Comparison of ENCODE assay signal across 8 cellular contexts in the genomic region with DNA sequence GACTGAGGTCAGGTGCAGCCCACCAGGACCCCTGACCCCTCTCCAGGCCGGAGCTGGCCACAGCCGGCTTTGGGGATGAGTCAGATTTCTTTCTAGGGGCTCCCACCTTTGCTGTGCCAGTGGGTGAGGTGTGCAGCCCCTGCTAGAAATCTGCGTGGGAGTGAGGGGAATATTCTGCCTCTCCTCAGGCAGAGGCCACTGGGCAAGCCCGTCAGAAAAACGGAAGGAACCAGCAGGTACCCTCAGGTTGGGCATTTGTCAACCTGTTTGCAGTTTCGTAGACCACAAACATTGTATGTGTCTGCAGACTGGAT. TPM values are rescaled to one million over a fixed set of nuclear protein-coding genes. Genes with fewer than 3 reads are reported as not detected.
DNase-seq lines count a peak whose midpoint lies in the region; ATAC-seq and TF ChIP-seq lines count a peak whose summit lies in the region.

No MANE protein-coding gene starts in this region.

- peak overlapping the region; percentile 90 for H3K4me3 Mint-ChIP-seq in CD8-positive, alpha-beta T cell
- peak overlapping the region; percentile 87 for H3K4me3 Mint-ChIP-seq in T-helper 17 cell
- peak overlapping the region in 1 of 2 donors; percentile 80 for H3K4me3 Mint-ChIP-seq in stimulated activated naive CD8-positive, alpha-beta T cell treated with anti-CD3 and anti-CD28 coated beads, Interleukin-15, amount 100 ng/mL, for 72 hours

- peaks cover 9% of the 10 kb centered on the region for H3K27me3 Mint-ChIP-seq in CD8-positive, alpha-beta T cell (ENCODE audit: low read depth)
- H3K27me3 Mint-ChIP-seq in T-helper 17 cell: peaks cover 8% of the 10 kb centered on the region
- peaks cover 32% of the 10 kb centered on the region for H3K27me3 Mint-ChIP-seq in stimulated activated naive CD8-positive, alpha-beta T cell treated with anti-CD3 and anti-CD28 coated beads, Interleukin-15, amount 100 ng/mL, for 72 hours

- H3K27ac ChIP-seq in CD8-positive, alpha-beta T cell (ENCODE audit: low read depth, low read length): no peak overlapping the region
- peak overlapping the region; percentile 30 for H3K27ac ChIP-seq in psoas muscle

- no peak for TF ChIP-seq POLR2A in GM18505 (IDR thresholded peaks at IDR 0.05; ENCODE audit: borderline replicate concordance, extremely low read depth, insufficient read depth, insufficient read length)

- ATAC-seq in CD8-positive, alpha-beta T cell: no peak
- no peak for ATAC-seq in T-helper 17 cell
- ATAC-seq in psoas muscle: no peak
- no peak for ATAC-seq in stimulated activated naive CD8-positive, alpha-beta T cell treated with anti-CD3 and anti-CD28 coated beads, Interleukin-15, amount 100 ng/mL, for 72 hours
- ATAC-seq in GM18505 (IDR thresholded peaks at IDR 0.05; ENCODE audit: unreplicated experiment): no peak

- H3K36me3 Mint-ChIP-seq in CD8-positive, alpha-beta T cell: peaks cover 2% of the 10 kb centered on the region
- no peaks in the 10 kb centered on the region for H3K36me3 Mint-ChIP-seq in T-helper 17 cell (ENCODE audit: low read depth)

- H3K9me3 ChIP-seq in CD8-positive, alpha-beta T cell (ENCODE audit: low read length): no peaks in the 10 kb centered on the region
- H3K9me3 ChIP-seq in T-helper 17 cell (ENCODE audit: control insufficient read depth, low read length, poor library complexity, severe bottlenecking): no peaks in the 10 kb centered on the region
- no peaks in the 10 kb centered on the region for H3K9me3 ChIP-seq in psoas muscle

- H3K4me1 ChIP-seq in CD8-positive, alpha-beta T cell (ENCODE audit: insufficient read depth, low read length): peaks cover 13% of the 10 kb centered on the region
- peaks cover 10% of the 10 kb centered on the region for H3K4me1 ChIP-seq in psoas muscle

- no peak overlapping the region for H3K27ac Mint-ChIP-seq in CD8-positive, alpha-beta T cell
- H3K27ac Mint-ChIP-seq in T-helper 17 cell: no peak overlapping the region
- no peak overlapping the region for H3K27ac Mint-ChIP-seq in stimulated activated naive CD8-positive, alpha-beta T cell treated with anti-CD3 and anti-CD28 coated beads, Interleukin-15, amount 100 ng/mL, for 72 hours

- no peak overlapping the region for H3K4me3 ChIP-seq in CD8-positive, alpha-beta T cell (ENCODE audit: low read depth, low read length)
- peak overlapping the region; percentile 73 for H3K4me3 ChIP-seq in fibroblast of the aortic adventitia (ENCODE audit: low read depth, low read length)
- H3K4me3 ChIP-seq in psoas muscle: no peak overlapping the region

- no peaks in the 10 kb centered on the region for H3K9me3 Mint-ChIP-seq in CD8-positive, alpha-beta T cell
- no peaks in the 10 kb centered on the region for H3K9me3 Mint-ChIP-seq in stimulated activated naive CD8-positive, alpha-beta T cell treated with anti-CD3 and anti-CD28 coated beads, Interleukin-15, amount 100 ng/mL, for 72 hours

- DNase-seq in CD8-positive, alpha-beta T cell: no peak
- DNase-seq in T-helper 17 cell: no peak
- DNase-seq in fibroblast of the aortic adventitia (ENCODE audit: low read depth): no peak
- DNase-seq in psoas muscle: peak in 1 of 2 donors; percentile 52
- no peak for DNase-seq in glomerular visceral epithelial cell (ENCODE audit: extremely low spot score)
- DNase-seq in middle frontal gyrus (ENCODE audit: extremely low spot score, low spot score): no peak
- DNase-seq in stimulated activated naive CD8-positive, alpha-beta T cell treated with anti-CD3 and anti-CD28 coated beads, Interleukin-15, amount 100 ng/mL, for 72 hours: no peak

- TF ChIP-seq CTCF in CD8-positive, alpha-beta T cell (IDR thresholded peaks at IDR 0.05): no peak
- no peak for TF ChIP-seq CTCF in fibroblast of the aortic adventitia (IDR thresholded peaks at IDR 0.05; ENCODE audit: insufficient read depth, low read length)
- TF ChIP-seq CTCF in psoas muscle (IDR thresholded peaks at IDR 0.05): no peak

- intact Hi-C loops in CD8-positive, alpha-beta T cell (cut with DNase I, micrococcal nuclease): no loop called here
- intact Hi-C loops in psoas muscle (cut with DNase I): no loop called here

- WGBS in psoas muscle, 3 donors: 45 to 55% (median 47%) methylated on average over 6 of the region's 6 CpGs

- H3K36me3 ChIP-seq in CD8-positive, alpha-beta T cell (ENCODE audit: insufficient read depth, low read length): no peaks in the 10 kb centered on the region
- H3K36me3 ChIP-seq in psoas muscle (ENCODE audit: insufficient read depth in 1 of 2, low read depth in 1 of 2): no peaks in the 10 kb centered on the region

- POLR2A ChIA-PET in CD8-positive, alpha-beta T cell (lab: Charles Lee): interaction anchor here (0.7 kb wide), 1 partner anchor 1055 kb away, joined by 3 read pairs; no protein-coding TSS in a partner anchor

- peaks cover 14% of the 10 kb centered on the region for H3K4me1 Mint-ChIP-seq in CD8-positive, alpha-beta T cell (ENCODE audit: low read depth)
- peaks cover 20% of the 10 kb centered on the region for H3K4me1 Mint-ChIP-seq in T-helper 17 cell
- H3K4me1 Mint-ChIP-seq in stimulated activated naive CD8-positive, alpha-beta T cell treated with anti-CD3 and anti-CD28 coated beads, Interleukin-15, amount 100 ng/mL, for 72 hours: peaks cover 36% of the 10 kb centered on the region

- CTCF ChIA-PET in CD8-positive, alpha-beta T cell (lab: Charles Lee): interaction anchor here (1.2 to 4.1 kb wide), 4 partner anchors 9 to 134 kb away, joined by 3 to 16 read pairs (median 9); no protein-coding TSS in a partner anchor

- no peaks in the 10 kb centered on the region for H3K27me3 ChIP-seq in CD8-positive, alpha-beta T cell (ENCODE audit: insufficient read depth, low read length)
- H3K27me3 ChIP-seq in psoas muscle (ENCODE audit: insufficient read depth in 3 of 3, low read length in 2 of 3): peaks cover 0 to 7% (median 1%) of the 10 kb centered on the region in 3 donors

RNA-seq across cellular contexts. Expression of a gene that starts 1.8 kb away (rescaled TPM):
- under 1 TPM; 0.08 to 0.24 TPM for total RNA-seq in CD8-positive, alpha-beta T cell
- total RNA-seq in T-helper 17 cell (10 to 100 TPM in 1 of 2 donors, 1 to 10 TPM in 1; 2.2 to 48.0 TPM), fibroblast of the aortic adventitia (ENCODE audit: low replicate concordance) (30.1 and 33.6 TPM in 2 replicates), psoas muscle (10 to 100 TPM in 2 of 4 donors, 1 to 10 TPM in 2; 6.8 to 24.6 (median 9.9) TPM)
- 1 to 10 TPM; 2.7 to 4.4 (median 4.3) TPM for polyA plus RNA-seq in psoas muscle
